Comparison of ENCODE assay signal across 15 cellular contexts in genomic region chr2:233202531-233202944, GRCh38. TPM values are rescaled to one million over a fixed set of nuclear protein-coding genes. Genes with fewer than 3 reads are reported as not detected.
DNase-seq lines count a peak whose midpoint lies in the region; ATAC-seq and TF ChIP-seq lines count a peak whose summit lies in the region.
"Had no signal": no experiment of that assay in that cellular context is flagged by ENCODE, and none has a peak within 500 bp of the region (broad histone marks: within the 10 kb centered on the region; RNA-seq: fewer than 3 reads in every experiment).

No MANE protein-coding gene starts in this region.

- no peaks in the 10 kb centered on the region for H3K9me3 ChIP-seq in PC-3 (ENCODE audit: low read length)
- H3K9me3 ChIP-seq in lower lobe of right lung = no peaks in the 10 kb centered on the region
- H3K9me3 ChIP-seq in Caco-2 = no peaks in the 10 kb centered on the region
- H3K9me3 ChIP-seq: ascending aorta, thyroid gland had no signal

- no peaks in the 10 kb centered on the region for H4K20me1 ChIP-seq in PC-3 (ENCODE audit: low read length)

- no peak; the same call in 1 of the 2 replicates for ATAC-seq in PC-3
- peak; percentile 16 for ATAC-seq in lower lobe of right lung
- ATAC-seq in sciatic nerve = no peak
- ATAC-seq: activated T-cell treated with anti-CD3 and anti-CD28 coated beads, Interleukin-2, amount 50 U/mL, for 4 hours; CD8-positive, alpha-beta T cell had no signal

- no peaks in the 10 kb centered on the region for H3K9me3 Mint-ChIP-seq in Caco-2 (ENCODE audit: unreplicated experiment)
- H3K9me3 Mint-ChIP-seq: CD8-positive, alpha-beta T cell had no signal

- no peaks in the 10 kb centered on the region for H3F3A ChIP-seq in PC-3 (ENCODE audit: low read length, unreplicated experiment)

- POLR2A ChIA-PET in PC-3 (lab: Charles Lee; ENCODE audit: unreplicated experiment) = no interaction called here
- POLR2A ChIA-PET in Caco-2 (lab: Charles Lee) = no interaction called here

- H3K79me2 ChIP-seq in PC-3 (ENCODE audit: low read length) = no peaks in the 10 kb centered on the region
- H3K79me2 ChIP-seq: hepatocyte had no signal

- intact Hi-C loops in PC-3 (cut with micrococcal nuclease) = no loop called here
- intact Hi-C loops in lower lobe of right lung (cut with DNase I) = no loop called here
- intact Hi-C loops in Caco-2 (cut with micrococcal nuclease; ENCODE audit: unreplicated experiment) = no loop called here
- intact Hi-C loops in sciatic nerve (cut with DNase I) = no loop called here

- H3K4me1 ChIP-seq in PC-3 (ENCODE audit: insufficient read depth, low read length) = no peaks in the 10 kb centered on the region
- H3K4me1 ChIP-seq in lower lobe of right lung = no peaks in the 10 kb centered on the region
- H3K4me1 ChIP-seq in Caco-2 = no peaks in the 10 kb centered on the region
- H3K4me1 ChIP-seq: ascending aorta, thyroid gland had no signal

- no peaks in the 10 kb centered on the region for H3K27me3 Mint-ChIP-seq in Caco-2 (ENCODE audit: insufficient read depth, unreplicated experiment)

- H3K4me3 Mint-ChIP-seq in Caco-2 (ENCODE audit: unreplicated experiment) = no peak overlapping the region
- H3K4me3 Mint-ChIP-seq: activated T-cell treated with anti-CD3 and anti-CD28 coated beads, Interleukin-2, amount 50 U/mL, for 4 hours; CD8-positive, alpha-beta T cell had no signal

- H3K4me1 Mint-ChIP-seq in Caco-2 (ENCODE audit: low read depth, unreplicated experiment) = no peaks in the 10 kb centered on the region

- H3K27me3 ChIP-seq in PC-3 (ENCODE audit: low read length) (no peaks in the 10 kb centered on the region), lower lobe of right lung (ENCODE audit: low read depth) (no peaks in the 10 kb centered on the region), Caco-2 (replicated peaks; ENCODE audit: control insufficient read depth, insufficient read depth, low read length) (no peaks in the 10 kb centered on the region)
- H3K27me3 ChIP-seq: ascending aorta, hepatocyte, thyroid gland had no signal

- no peak for TF ChIP-seq CTCF in GM10266 (IDR thresholded peaks at IDR 0.05; ENCODE audit: control insufficient read depth, insufficient read depth, low read depth, missing control alignments)
- no peak for TF ChIP-seq CTCF in PC-3 (conservative IDR thresholded peaks at IDR 0.05; ENCODE audit: low read depth, low read length)
- no peak for TF ChIP-seq CTCF in lower lobe of right lung (IDR thresholded peaks at IDR 0.05)
- no peak for TF ChIP-seq CTCF in Caco-2 (IDR thresholded peaks at IDR 0.05; ENCODE audit: insufficient read depth in 1 of 2, low read depth in 1 of 2, low read length in 1 of 2, severe bottlenecking in 1 of 2, unreplicated experiment in 1 of 2)

- H3K4me3 ChIP-seq in PC-3 (ENCODE audit: low read length) (no peak overlapping the region), lower lobe of right lung (no peak overlapping the region), Caco-2 (ENCODE audit: low read depth, low read length) (no peak overlapping the region)
- H3K4me3 ChIP-seq: ascending aorta, hepatocyte, thyroid gland had no signal

- peak; percentile 86 for DNase-seq in CD1c-positive myeloid dendritic cell (ENCODE audit: extremely low spot score)
- DNase-seq in GM10266 (ENCODE audit: extremely low spot score) = peak; percentile 61
- DNase-seq in PC-3 = no peak
- no peak for DNase-seq in lower lobe of right lung
- no peak for DNase-seq in Caco-2
- no peak for DNase-seq in sciatic nerve (ENCODE audit: low spot score)
- DNase-seq in NCI-H2227 (lab: John Stamatoyannopoulos, UW; ENCODE audit: unreplicated experiment) = no peak
- DNase-seq: activated T-cell treated with anti-CD3 and anti-CD28 coated beads, Interleukin-2, amount 50 U/mL, for 4 hours; CD8-positive, alpha-beta T cell; GOT3; NCI-H510A; thyroid gland had no signal

- H2AFZ ChIP-seq in PC-3 (ENCODE audit: low read length) = 0 out of 2 replicates have a peak overlapping the region, but pooled peaks have one; percentile 43
- H2AFZ ChIP-seq: hepatocyte had no signal

- CTCF ChIA-PET in PC-3 (lab: Charles Lee) (no interaction called here), Caco-2 (lab: Charles Lee) (no interaction called here)

- H3K27ac Mint-ChIP-seq in Caco-2 (ENCODE audit: unreplicated experiment) = no peak overlapping the region

- H3K4me2 ChIP-seq in PC-3 (ENCODE audit: low read length) = no peak overlapping the region
- H3K4me2 ChIP-seq: hepatocyte, KMS-11 had no signal

- no peaks in the 10 kb centered on the region for H3K9me2 ChIP-seq in PC-3 (replicated peaks; ENCODE audit: low read length)

- no peaks in the 10 kb centered on the region for H3K36me3 Mint-ChIP-seq in Caco-2 (ENCODE audit: insufficient read depth, unreplicated experiment)

- BruUV-seq in PC-3 (replicated peaks; lab: Mats Ljungman, UMichigan) (no TSS peak), Caco-2 (replicated peaks; lab: Mats Ljungman, UMichigan) (no TSS peak)

- no peak overlapping the region for H3K9ac ChIP-seq in PC-3 (ENCODE audit: low read length)
- H3K9ac ChIP-seq: KMS-11 had no signal

- H3K36me3 ChIP-seq in PC-3 (ENCODE audit: low read depth, low read length) (no peaks in the 10 kb centered on the region), lower lobe of right lung (peaks cover 51% of the 10 kb centered on the region), Caco-2 (ENCODE audit: control insufficient read depth, insufficient read depth, low read length) (no peaks in the 10 kb centered on the region)
- H3K36me3 ChIP-seq: ascending aorta, thyroid gland had no signal

- H3K27ac ChIP-seq in PC-3 (ENCODE audit: low read length) (no peak overlapping the region), lower lobe of right lung (no peak overlapping the region)
- H3K27ac ChIP-seq: ascending aorta, hepatocyte, KMS-11, thyroid gland had no signal

RNA-seq across cellular contexts. Expression of gene ATG16L1, which starts 48.9 kb away (rescaled TPM):
- 126 and 173 TPM in 2 replicates for total RNA-seq in PC-3 (2014; rRNA removed)
- total RNA-seq in lower lobe of right lung = 21.4 TPM
- total RNA-seq in Caco-2 (2022) = 20.1 and 24.4 TPM in 2 replicates
- 26.4 TPM for total RNA-seq in sciatic nerve

Comparison
In these comparisons a context has a peak if more than half of its experiments do, and no peak if none do; other contexts are left out.
1. DNase-seq: peak in CD1c-positive myeloid dendritic cell (single experiment) and GM10266 (single experiment); none in PC-3 (single experiment), lower lobe of right lung (single experiment), Caco-2 (0 of 2), sciatic nerve (single experiment) and NCI-H2227 (single experiment).
2. ATAC-seq: peak in lower lobe of right lung (2 of 2); none in PC-3 (single experiment) and sciatic nerve (single experiment).